In genomic region chr16:74732951-74733350, GRCh38 we compare ENCODE assay signal across 21 cellular contexts. TPM values are rescaled to one million over a fixed set of nuclear protein-coding genes. Genes with fewer than 3 reads are reported as not detected.
"Had no signal": no experiment of that assay in that cellular context is flagged by ENCODE, and none has a peak within 500 bp of the region (broad histone marks: within the 10 kb centered on the region; RNA-seq: fewer than 3 reads in every experiment).

No MANE protein-coding gene starts in this region.

- DNase-seq: central memory CD4-positive, alpha-beta T cell; effector memory CD8-positive, alpha-beta T cell; foreskin fibroblast; kidney glomerular epithelial cell; naive thymus-derived CD4-positive, alpha-beta T cell; nephron progenitor cell; stimulated activated CD4-positive, alpha-beta T cell treated with anti-CD3 and anti-CD28 coated beads, Interleukin-2, amount 100 ng/mL, for 24 hours; stimulated activated CD4-positive, alpha-beta T cell treated with anti-CD3 and anti-CD28 coated beads, Interleukin-4, amount 100 ng/mL, for 4 hours; stimulated activated naive B cell treated with anti-CD40 and anti-IgM and Interleukin-4, amounts not matched to agents 10 μg/mL and 1 μg/mL and 100 μg/mL, for 72 hours; stimulated activated naive CD8-positive, alpha-beta T cell treated with anti-CD3 and anti-CD28 coated beads, Interleukin-15, amount 100 ng/mL, for 72 hours; tibial artery had no signal

- H3K4me1 ChIP-seq: gastroesophageal sphincter had no signal

- ATAC-seq: effector memory CD8-positive, alpha-beta T cell; gastroesophageal sphincter; naive thymus-derived CD4-positive, alpha-beta T cell; sciatic nerve; stimulated activated naive B cell treated with anti-CD40 and anti-IgM and Interleukin-4, amounts not matched to agents 10 μg/mL and 1 μg/mL and 100 μg/mL, for 72 hours; stimulated activated naive CD8-positive, alpha-beta T cell treated with anti-CD3 and anti-CD28 coated beads, Interleukin-15, amount 100 ng/mL, for 72 hours had no signal

- H3K27ac ChIP-seq: epithelial cell of prostate, esophagus muscularis mucosa, gastroesophageal sphincter, neutrophil, tibial artery had no signal

- H3K9me3 ChIP-seq: esophagus muscularis mucosa, gastroesophageal sphincter, neutrophil, tibial artery had no signal

- H3K36me3 ChIP-seq: esophagus muscularis mucosa, gastroesophageal sphincter, neutrophil, tibial artery had no signal

- H3K4me3 ChIP-seq: esophagus muscularis mucosa, gastroesophageal sphincter, tibial artery had no signal

RNA-seq across cellular contexts. Expression of gene FA2H, which starts 41.7 kb away (rescaled TPM):
- total RNA-seq: lung microvascular endothelial cell, mesenteric fat pad, osteocyte, pulmonary artery endothelial cell, skeletal muscle tissue had no signal
- polyA plus RNA-seq: naive thymus-derived CD4-positive, alpha-beta T cell had no signal
